In the genomic region with DNA sequence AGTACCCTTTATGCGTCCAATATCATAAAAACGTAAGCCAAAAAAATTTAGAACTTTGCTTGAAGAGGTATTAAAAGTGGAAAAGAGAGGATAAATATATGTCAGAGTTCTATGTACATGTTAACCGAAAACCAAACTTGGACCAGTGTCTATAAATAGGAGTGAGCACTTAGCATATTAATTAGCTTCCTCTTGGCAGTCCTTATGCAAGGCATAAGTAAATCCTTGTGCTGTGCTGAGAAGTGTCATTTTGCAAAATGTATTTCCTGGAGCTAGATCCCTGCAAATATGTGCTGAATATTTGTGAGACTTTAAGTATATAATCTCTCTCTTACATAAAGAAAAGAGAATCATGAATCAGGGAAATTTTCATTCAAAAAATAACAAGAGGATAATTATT, we compare ENCODE assay signal across 22 cellular contexts.
DNase-seq lines count a peak whose midpoint lies in the region; ATAC-seq and TF ChIP-seq lines count a peak whose summit lies in the region.
"Had no signal": no experiment of that assay in that cellular context is flagged by ENCODE, and none has a peak within 500 bp of the region (broad histone marks: within the 10 kb centered on the region; RNA-seq: fewer than 3 reads in every experiment).

No MANE protein-coding gene starts in this region.

- POLR2A ChIA-PET in OCI-LY7 (lab: Charles Lee): interaction anchor here (0.7 kb wide), 1 partner anchor 11 kb away, joined by 3 read pairs; no protein-coding TSS in a partner anchor

- no peak overlapping the region for H3K27ac ChIP-seq in OCI-LY7 (ENCODE audit: low read depth, low read length, poor library complexity, severe bottlenecking)
- H3K27ac ChIP-seq: pancreas, thyroid gland had no signal

- TF ChIP-seq CTCF in OCI-LY7 (conservative IDR thresholded peaks at IDR 0.05; ENCODE audit: low read length): no peak

- no peak overlapping the region for H3K4me3 ChIP-seq in OCI-LY7 (ENCODE audit: low read depth, low read length, poor library complexity, severe bottlenecking)
- H3K4me3 ChIP-seq: pancreas, thyroid gland had no signal

- no peaks in the 10 kb centered on the region for H3K79me2 ChIP-seq in OCI-LY7 (ENCODE audit: insufficient read depth, low read depth, low read length)

- H2AFZ ChIP-seq in OCI-LY7 (ENCODE audit: low read length): no peak overlapping the region

- no TSS peak for BruUV-seq in OCI-LY7 (replicated peaks; lab: Mats Ljungman, UMichigan)

- peaks cover 32% of the 10 kb centered on the region for H3K4me1 ChIP-seq in OCI-LY7 (ENCODE audit: insufficient read depth, low read length, poor library complexity, severe bottlenecking)
- H3K4me1 ChIP-seq: pancreas, thyroid gland had no signal

- no peak overlapping the region for H3K4me2 ChIP-seq in OCI-LY7 (ENCODE audit: low read length)

- CTCF ChIA-PET in OCI-LY7 (lab: Charles Lee; ENCODE audit: unreplicated experiment): no interaction called here

- no peaks in the 10 kb centered on the region for H3K9me3 ChIP-seq in OCI-LY7 (ENCODE audit: low read length)
- H3K9me3 ChIP-seq: pancreas, thyroid gland had no signal

- no peaks in the 10 kb centered on the region for H4K20me1 ChIP-seq in OCI-LY7 (ENCODE audit: insufficient read depth, low read length)

- DNase-seq in DMS153 treated with DMSO at 0.1 percent for 48 hours (lab: John Stamatoyannopoulos, UW; ENCODE audit: unreplicated experiment): peak; percentile 45
- DNase-seq in NCI-H2029 (lab: John Stamatoyannopoulos, UW): peak; percentile 60
- DNase-seq in NOMO-1 treated with dmso at 0.1 percent for 144 hours (lab: John Stamatoyannopoulos, UW; ENCODE audit: unreplicated experiment): peak; percentile 51
- peak; percentile 35 for DNase-seq in pons (ENCODE audit: low spot score)
- DNase-seq in epidermal melanocyte (ENCODE audit: insufficient read length, low spot score): no peak
- no peak for DNase-seq in OCI-LY7 (ENCODE audit: low spot score)
- DNase-seq: activated CD4-positive, alpha-beta T cell treated with anti-CD3 and anti-CD28 coated beads for 48 hours; CD4-positive, alpha-beta memory T cell; effector memory CD4-positive, alpha-beta T cell; left cardiac atrium; natural killer cell; NCI-H1694 treated with DMSO at 0.1 percent for 48 hours; NCI-H524 treated with DMSO at 0.1 percent for 48 hours; pancreas; PC-3; SHP77 treated with DMSO at 0.1 percent for 48 hours; stimulated activated naive B cell treated with anti-CD40 and anti-IgM and Interleukin-4, amounts not matched to agents 10 μg/mL and 1 μg/mL and 100 μg/mL, for 72 hours; T-cell; thyroid gland had no signal

- no peaks in the 10 kb centered on the region for H3K9me2 ChIP-seq in OCI-LY7 (ENCODE audit: insufficient read depth, low read length)

- intact Hi-C loops in OCI-LY7 (cut with micrococcal nuclease; ENCODE audit: unreplicated experiment): no loop called here

- ATAC-seq in GM18873 (IDR thresholded peaks at IDR 0.05; ENCODE audit: low FRiP score, unreplicated experiment) (no peak), GM18517 (IDR thresholded peaks at IDR 0.05; ENCODE audit: unreplicated experiment) (no peak)
- ATAC-seq: HCT116; left cardiac atrium; natural killer cell; pancreas; PC-3; stimulated activated naive B cell treated with anti-CD40 and anti-IgM and Interleukin-4, amounts not matched to agents 10 μg/mL and 1 μg/mL and 100 μg/mL, for 72 hours; T-cell had no signal

- peaks cover 26% of the 10 kb centered on the region for H3K36me3 ChIP-seq in OCI-LY7 (ENCODE audit: insufficient read depth, low read length)
- H3K36me3 ChIP-seq: pancreas, thyroid gland had no signal

Comparison
In these comparisons a context has a peak if more than half of its experiments do, and no peak if none do; other contexts are left out.
1. DNase-seq: peak in DMS153 treated with DMSO at 0.1 percent for 48 hours (single experiment), NCI-H2029 (single experiment), NOMO-1 treated with dmso at 0.1 percent for 144 hours (single experiment) and pons (single experiment); none in epidermal melanocyte (single experiment) and OCI-LY7 (single experiment).